In the genomic region with DNA sequence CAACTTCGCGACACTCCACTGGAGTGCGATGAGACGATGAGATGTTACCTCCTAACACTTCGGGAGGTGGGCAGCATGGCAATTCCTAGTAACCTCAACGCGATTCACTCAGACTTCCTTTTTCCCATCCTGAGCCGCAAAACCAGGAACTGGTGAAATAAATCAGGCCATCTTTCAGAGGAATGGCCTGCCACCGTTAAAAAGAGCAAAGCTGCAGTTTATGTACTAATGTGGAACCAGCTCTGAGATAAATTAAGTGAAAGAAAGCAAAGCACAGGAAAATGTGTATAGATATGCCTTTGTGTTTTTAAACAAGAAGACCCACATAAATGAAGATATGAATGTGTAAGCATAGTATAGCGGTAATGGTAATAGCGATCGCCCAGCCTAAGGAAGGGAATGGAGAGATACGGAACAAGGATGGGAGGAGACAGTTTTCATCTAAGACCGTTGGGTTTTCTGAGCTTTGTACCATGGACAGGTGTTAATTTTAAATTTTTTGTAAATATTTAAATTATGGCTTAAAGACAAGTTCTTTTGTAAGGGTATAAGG, we compare ENCODE assay signal across 7 cellular contexts. TPM values are rescaled to one million over a fixed set of nuclear protein-coding genes. Genes with fewer than 3 reads are reported as not detected.
DNase-seq lines count a peak whose midpoint lies in the region; ATAC-seq and TF ChIP-seq lines count a peak whose summit lies in the region.

No MANE protein-coding gene starts in this region.

- H3K27me3 ChIP-seq in GM06990 (replicated peaks; ENCODE audit: control insufficient read depth, insufficient read depth, low read length) (no peaks in the 10 kb centered on the region), mesenchymal stem cell (ENCODE audit: control insufficient read depth in 1 of 2, insufficient read depth in 1 of 2, low read length in 2 of 2) (no peaks in the 10 kb centered on the region)

- H3K27ac ChIP-seq in mesenchymal stem cell (ENCODE audit: low read length, poor library complexity, severe bottlenecking) (peak overlapping the region; percentile 36), urinary bladder (ENCODE audit: low read depth) (peak overlapping the region; percentile 95)

- H3K4me3 ChIP-seq in GM06990 (replicated peaks; ENCODE audit: low read depth, low read length) = peak overlapping the region; percentile 92
- H3K4me3 ChIP-seq in mesenchymal stem cell (ENCODE audit: insufficient read depth in 1 of 2, low read depth in 1 of 2, low read length in 2 of 2) = peak overlapping the region; percentile 71 to 95
- H3K4me3 ChIP-seq in urinary bladder (ENCODE audit: low read depth, low read length) = peak overlapping the region; percentile 55

- peaks cover 3% of the 10 kb centered on the region for H3K4me1 ChIP-seq in mesenchymal stem cell (ENCODE audit: control insufficient read depth, insufficient read depth, low read depth, low read length)
- no peaks in the 10 kb centered on the region for H3K4me1 ChIP-seq in urinary bladder (ENCODE audit: insufficient read depth)

- peak overlapping the region; percentile 98 for H4K8ac ChIP-seq in mesenchymal stem cell (ENCODE audit: low read length)

- H3K27me3 Mint-ChIP-seq in brain = no peaks in the 10 kb centered on the region

- no peak for TF ChIP-seq CTCF in GM06990 (IDR thresholded peaks at IDR 0.05; ENCODE audit: insufficient read depth, low read length, poor library complexity, severe bottlenecking)
- no peak for TF ChIP-seq CTCF in brain (conservative IDR thresholded peaks at IDR 0.05)

- H2BK5ac ChIP-seq in mesenchymal stem cell (ENCODE audit: low read depth, low read length, poor library complexity, severe bottlenecking) = no peak overlapping the region

- no peak overlapping the region for H3K23ac ChIP-seq in mesenchymal stem cell (ENCODE audit: low read length in 2 of 2)

- no peak overlapping the region for H2BK12ac ChIP-seq in mesenchymal stem cell (ENCODE audit: low read length in 2 of 2)

- peak overlapping the region in 1 of 2 experiments; percentile 95 for H3K4ac ChIP-seq in mesenchymal stem cell (ENCODE audit: low read depth in 1 of 2, low read length in 2 of 2)

- no peak overlapping the region for H2AK5ac ChIP-seq in mesenchymal stem cell (ENCODE audit: low read length, severe bottlenecking)

- peak overlapping the region; percentile 99 for H4K91ac ChIP-seq in mesenchymal stem cell (ENCODE audit: low read length)

- H3K9ac ChIP-seq in mesenchymal stem cell (ENCODE audit: low read length) = peak overlapping the region; percentile 100

- peak overlapping the region; percentile 87 for H2AFZ ChIP-seq in mesenchymal stem cell (ENCODE audit: low read depth, low read length)

- ATAC-seq in GM19351 (IDR thresholded peaks at IDR 0.05; ENCODE audit: unreplicated experiment) = no peak

- peaks cover 0 to 6% (median 0%) of the 10 kb centered on the region in 5 experiments for H3K9me3 Mint-ChIP-seq in brain

- peak overlapping the region in 1 of 2 experiments; percentile 48 for H3K14ac ChIP-seq in mesenchymal stem cell (ENCODE audit: low read length in 2 of 2)

- no peaks in the 10 kb centered on the region for H3K9me3 ChIP-seq in mesenchymal stem cell (ENCODE audit: control insufficient read depth, low read length)

- H3K27ac Mint-ChIP-seq in brain = peak overlapping the region; percentile 94 to 99 (median 98)

- H2BK120ac ChIP-seq in mesenchymal stem cell (ENCODE audit: low read depth, low read length) = peak overlapping the region; percentile 81

- no peaks in the 10 kb centered on the region for H3K79me1 ChIP-seq in mesenchymal stem cell (replicated peaks; ENCODE audit: low read length, poor library complexity, severe bottlenecking)

- no peaks in the 10 kb centered on the region for H3K36me3 Mint-ChIP-seq in brain

- 41% methylated on average over 12 of the region's 14 CpGs for WGBS in mesenchymal stem cell
- 26% methylated on average over 14 of the region's 14 CpGs for WGBS in urinary bladder

- H3K36me3 ChIP-seq in GM06990 (ENCODE audit: control insufficient read depth, insufficient read depth, low read length) = no peaks in the 10 kb centered on the region
- no peaks in the 10 kb centered on the region for H3K36me3 ChIP-seq in mesenchymal stem cell (ENCODE audit: control insufficient read depth in 1 of 2, insufficient read depth in 2 of 2, low read depth in 1 of 2, low read length in 2 of 2)
- no peaks in the 10 kb centered on the region for H3K36me3 ChIP-seq in urinary bladder (ENCODE audit: insufficient read depth)

- peak overlapping the region; percentile 94 to 99 for H3K18ac ChIP-seq in mesenchymal stem cell (ENCODE audit: low read depth in 1 of 2, low read length in 2 of 2)

- no peak overlapping the region for H2BK15ac ChIP-seq in mesenchymal stem cell (ENCODE audit: low read depth, poor library complexity, severe bottlenecking)

- H3K4me1 Mint-ChIP-seq in brain = peaks cover 27% of the 10 kb centered on the region

- H3K4me2 ChIP-seq in mesenchymal stem cell (ENCODE audit: low read length, poor library complexity, severe bottlenecking) = peak overlapping the region; percentile 67

- H3K4me3 Mint-ChIP-seq in brain = peak overlapping the region; percentile 86 to 90 (median 86)

- no peak for DNase-seq in GM06990 (ENCODE audit: extremely low read depth, insufficient read length)
- peak; percentile 85 for DNase-seq in NCI-H1092 treated with DMSO at 0.1 percent for 48 hours (lab: John Stamatoyannopoulos, UW)
- DNase-seq in mesenchymal stem cell = no peak
- no peak for DNase-seq in NAMALWA (ENCODE audit: low spot score)

RNA-seq across cellular contexts. Expression of a gene that starts 30.7 kb away (rescaled TPM):
- polyA plus RNA-seq in brain (ENCODE audit: insufficient read depth, low read depth, low replicate concordance) (281 TPM), urinary bladder (135 TPM)
- 352 TPM for polyA plus RNA-seq in mesenchymal stem cell (2013, experiment 1 of 2)
- polyA plus RNA-seq in mesenchymal stem cell (2013, experiment 2 of 2) = 354 TPM
- 256 TPM for total RNA-seq in urinary bladder

RNA-seq across cellular contexts. Expression of a gene that starts 44.6 kb away (rescaled TPM):
- polyA plus RNA-seq in brain (ENCODE audit: insufficient read depth, low read depth, low replicate concordance) (271 TPM), urinary bladder (179 TPM)
- polyA plus RNA-seq in mesenchymal stem cell (2013, experiment 1 of 2) = 457 TPM
- 434 TPM for polyA plus RNA-seq in mesenchymal stem cell (2013, experiment 2 of 2)
- 38.0 TPM for total RNA-seq in urinary bladder
